ENCODE assay signal across 8 cellular contexts in the genomic region with DNA sequence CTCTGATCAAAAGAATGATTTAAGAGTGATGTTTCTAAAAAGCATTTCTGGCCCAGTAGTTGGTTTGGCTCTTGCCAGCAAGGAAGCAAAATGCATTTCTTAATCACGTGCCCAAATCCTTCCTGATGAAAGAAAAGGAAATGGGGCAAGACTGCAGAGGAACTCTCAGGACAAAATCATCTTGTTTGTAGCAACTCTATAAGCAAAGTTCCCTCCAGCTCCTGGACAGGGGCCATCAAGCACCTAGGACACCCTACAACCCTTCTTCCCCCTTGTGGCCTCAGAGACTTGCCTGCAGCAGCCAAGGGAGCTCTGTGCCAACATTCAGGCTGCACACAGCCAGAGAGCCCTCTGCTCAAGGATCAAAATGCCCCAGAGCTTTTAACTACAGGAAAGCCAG.
DNase-seq lines count a peak whose midpoint lies in the region; ATAC-seq and TF ChIP-seq lines count a peak whose summit lies in the region.

No MANE protein-coding gene starts in this region.

- DNase-seq in NK-92 treated with Interleukin-12 subunit alpha and Interleukin-12 subunit beta, amount 100 ng/mL, for 24 hours (lab: John Stamatoyannopoulos, UW), result peak; percentile 31
- DNase-seq in NK-92 (lab: John Stamatoyannopoulos, UW; ENCODE audit: unreplicated experiment) (no peak), WERI-Rb-1 (no peak), heart left ventricle (peak in 4 of 5 donors; percentile 30 to 73 (median 66)), superior temporal gyrus (ENCODE audit: extremely low spot score) (peak; percentile 56), glomerular visceral epithelial cell (ENCODE audit: extremely low spot score) (no peak), NCI-H2227 treated with DMSO at 0.1 percent for 48 hours (lab: John Stamatoyannopoulos, UW) (no peak)
- DNase-seq in stimulated activated CD4-positive, alpha-beta T cell treated with anti-CD3 and anti-CD28 coated beads, Interleukin-4, amount 100 ng/mL, for 24 hours, result no peak

- H3K27ac ChIP-seq in WERI-Rb-1, result peak overlapping the region; percentile 46
- peak overlapping the region in 10 of 12 donors; percentile 2 to 66 (median 38) for H3K27ac ChIP-seq in heart left ventricle

- TF ChIP-seq CTCF in WERI-Rb-1 (IDR thresholded peaks at IDR 0.05; ENCODE audit: low read depth, low read length) (no peak), heart left ventricle (IDR thresholded peaks at IDR 0.05) (peak in 5 of 12 donors; percentile 11 to 34 (median 23))

- TF ChIP-seq POLR2A in heart left ventricle (IDR thresholded peaks at IDR 0.05), result no peak

- intact Hi-C loops in heart left ventricle (cut with DNase I), result loop anchor here (2.0 to 10.0 kb wide), 12 partner anchors 90 to 323 kb away; partner anchors contain the start of genes C1orf216 (in 1 of the 10), KIAA0319L (in 1 of the 10) and NCDN (in 1 of the 10)

- ATAC-seq in heart left ventricle, result peak; percentile 67 to 79 (median 76)

- H3K36me3 ChIP-seq in WERI-Rb-1 (peaks cover 12% of the 10 kb centered on the region), heart left ventricle (peaks cover 0 to 84% (median 69%) of the 10 kb centered on the region in 9 donors)

- H3K9me3 ChIP-seq in WERI-Rb-1 (ENCODE audit: severe bottlenecking) (no peaks in the 10 kb centered on the region), heart left ventricle (no peaks in the 10 kb centered on the region)

- H3K4me1 ChIP-seq in heart left ventricle, result peaks cover 2 to 84% (median 29%) of the 10 kb centered on the region in 12 donors

- WGBS in heart left ventricle, 4 donors, result 4 to 19% (median 8%) methylated on average over 1 of the region's 1 CpG

- H3K4me3 ChIP-seq in WERI-Rb-1 (ENCODE audit: low read depth, low read length) (no peak overlapping the region), heart left ventricle (no peak overlapping the region)

- no peaks in the 10 kb centered on the region for H3K27me3 ChIP-seq in WERI-Rb-1 (ENCODE audit: insufficient read depth, low read depth, severe bottlenecking)
- no peaks in the 10 kb centered on the region for H3K27me3 ChIP-seq in heart left ventricle

Comparison
In these comparisons a context has a peak if more than half of its experiments do, and no peak if none do; other contexts are left out.
1. DNase-seq: peak in NK-92 treated with Interleukin-12 subunit alpha and Interleukin-12 subunit beta, amount 100 ng/mL, for 24 hours (single experiment), heart left ventricle (4 of 5) and superior temporal gyrus (single experiment); none in NK-92 (single experiment), WERI-Rb-1 (single experiment), glomerular visceral epithelial cell (single experiment), NCI-H2227 treated with DMSO at 0.1 percent for 48 hours (single experiment) and stimulated activated CD4-positive, alpha-beta T cell treated with anti-CD3 and anti-CD28 coated beads, Interleukin-4, amount 100 ng/mL, for 24 hours (single experiment).